In genomic region chr16:15820837-15821236, GRCh38 we compare ENCODE assay signal across 16 cellular contexts. TPM values are rescaled to one million over a fixed set of nuclear protein-coding genes. Genes with fewer than 3 reads are reported as not detected.
A peak's percentile ranks its signal among the peaks of the same experiment; 100 is the strongest.
DNase-seq lines count a peak whose midpoint lies in the region; TF ChIP-seq lines count a peak whose summit lies in the region.
"Had no signal": no experiment of that assay in that cellular context is flagged by ENCODE, and none has a peak within 500 bp of the region (broad histone marks: within the 10 kb centered on the region; RNA-seq: fewer than 3 reads in every experiment).

No MANE protein-coding gene starts in this region.

- H3K9me3 Mint-ChIP-seq in chondrocyte (ENCODE audit: low read depth): peaks cover 8% of the 10 kb centered on the region

- intact Hi-C loops in spleen (cut with DNase I; ENCODE audit: low total_unique reads) (no loop called here), uterus (cut with DNase I; ENCODE audit: low total_unique reads) (no loop called here)

- DNase-seq in chondrocyte (ENCODE audit: low spot score): peak; percentile 12
- DNase-seq in mesenteric fat pad (ENCODE audit: low spot score): peak; percentile 43
- DNase-seq in spleen: peak; percentile 22
- DNase-seq in uterus: no peak
- DNase-seq in AG08396 (ENCODE audit: low spot score): no peak
- no peak for DNase-seq in activated naive CD4-positive, alpha-beta T cell treated with anti-CD3 and anti-CD28 coated beads, Interleukin-2, amount 50 U/mL, for 16 hours
- DNase-seq in NCI-H446 (lab: John Stamatoyannopoulos, UW): no peak
- DNase-seq in OCI-M2 (lab: John Stamatoyannopoulos, UW; ENCODE audit: unreplicated experiment): no peak
- DNase-seq: Caco-2; CD8-positive, alpha-beta memory T cell; DMS53; GF-D8; HCEC 1CT had no signal

- peaks cover 0 to 10% (median 0%) of the 10 kb centered on the region in 6 donors for H3K36me3 ChIP-seq in spleen
- no peaks in the 10 kb centered on the region for H3K36me3 ChIP-seq in uterus

- TF ChIP-seq POLR2A in spleen (IDR thresholded peaks at IDR 0.05) (no peak), uterus (IDR thresholded peaks at IDR 0.05) (no peak)

- WGBS in spleen, 5 donors: 86 to 94% (median 88%) methylated on average over 7 of the region's 7 CpGs

- peaks cover 3 to 17% (median 11%) of the 10 kb centered on the region in 8 donors for H3K9me3 ChIP-seq in spleen
- H3K9me3 ChIP-seq in uterus: no peaks in the 10 kb centered on the region

- H3K4me3 Mint-ChIP-seq in chondrocyte (ENCODE audit: unreplicated experiment): no peak overlapping the region
- H3K4me3 Mint-ChIP-seq: CD8-positive, alpha-beta memory T cell had no signal

- H3K27ac ChIP-seq in spleen: peak overlapping the region in 1 of 8 donors; percentile 18
- H3K27ac ChIP-seq in uterus: peak overlapping the region; percentile 40 to 42
- H3K27ac ChIP-seq: A549, HL-60 had no signal

- H3K27me3 Mint-ChIP-seq in chondrocyte (ENCODE audit: low read depth): peaks cover 3% of the 10 kb centered on the region

- peaks cover 6% of the 10 kb centered on the region for H3K4me1 Mint-ChIP-seq in chondrocyte (ENCODE audit: low read depth)
- H3K4me1 Mint-ChIP-seq: CD8-positive, alpha-beta memory T cell had no signal

- peaks cover 13% of the 10 kb centered on the region for H3K36me3 Mint-ChIP-seq in chondrocyte (ENCODE audit: low read depth)

- no peaks in the 10 kb centered on the region for H3K4me1 ChIP-seq in spleen
- peaks cover 0 to 12% of the 10 kb centered on the region in 2 donors for H3K4me1 ChIP-seq in uterus
- H3K4me1 ChIP-seq: A549, Caco-2 had no signal

- no peak overlapping the region for H3K27ac Mint-ChIP-seq in chondrocyte (ENCODE audit: unreplicated experiment)
- H3K27ac Mint-ChIP-seq: CD8-positive, alpha-beta memory T cell had no signal

- no peak for TF ChIP-seq CTCF in chondrocyte (IDR thresholded peaks at IDR 0.05)
- TF ChIP-seq CTCF in spleen (IDR thresholded peaks at IDR 0.05 in 8 of 11, conservative IDR thresholded peaks at IDR 0.05 in 3 of 11): no peak
- TF ChIP-seq CTCF in uterus (IDR thresholded peaks at IDR 0.05): no peak

- H3K27me3 ChIP-seq in spleen (replicated peaks in 1 of 7): no peaks in the 10 kb centered on the region
- H3K27me3 ChIP-seq in uterus: no peaks in the 10 kb centered on the region

- H3K4me3 ChIP-seq in spleen (no peak overlapping the region), uterus (no peak overlapping the region)
- H3K4me3 ChIP-seq: A549 had no signal

RNA-seq across cellular contexts. Expression of gene MYH11, which starts 36.0 kb away (rescaled TPM):
- total RNA-seq in chondrocyte: 4.8 to 58.3 TPM (median 57.8 TPM) in 3 replicates
- 53.5 TPM for total RNA-seq in mesenteric fat pad
- 100 to 1,000 TPM in 6 of 7 donors, 10 to 100 TPM in 1; 59.0 to 135 (median 114) TPM for total RNA-seq in spleen
- polyA plus RNA-seq in spleen: 10 to 100 TPM in 2 of 3 donors, 1 to 10 TPM in 1; 9.6 to 29.9 (median 23.3) TPM
- total RNA-seq in uterus: 1,000 to 10,000 TPM in 2 of 4 donors, 100 to 1,000 TPM in 2; 447 to 1,893 (median 822) TPM
- total RNA-seq: Caco-2; CD8-positive, alpha-beta memory T cell; H4 had no signal

Comparison
In these comparisons a context has a peak if more than half of its experiments do, and no peak if none do; other contexts are left out.
1. DNase-seq: peak in chondrocyte (single experiment), mesenteric fat pad (single experiment) and spleen (single experiment); none in uterus (0 of 2), AG08396 (single experiment), activated naive CD4-positive, alpha-beta T cell treated with anti-CD3 and anti-CD28 coated beads, Interleukin-2, amount 50 U/mL, for 16 hours (single experiment), NCI-H446 (0 of 2) and OCI-M2 (single experiment).